1 cellular context compared by ENCODE assay signal in the genomic region with DNA sequence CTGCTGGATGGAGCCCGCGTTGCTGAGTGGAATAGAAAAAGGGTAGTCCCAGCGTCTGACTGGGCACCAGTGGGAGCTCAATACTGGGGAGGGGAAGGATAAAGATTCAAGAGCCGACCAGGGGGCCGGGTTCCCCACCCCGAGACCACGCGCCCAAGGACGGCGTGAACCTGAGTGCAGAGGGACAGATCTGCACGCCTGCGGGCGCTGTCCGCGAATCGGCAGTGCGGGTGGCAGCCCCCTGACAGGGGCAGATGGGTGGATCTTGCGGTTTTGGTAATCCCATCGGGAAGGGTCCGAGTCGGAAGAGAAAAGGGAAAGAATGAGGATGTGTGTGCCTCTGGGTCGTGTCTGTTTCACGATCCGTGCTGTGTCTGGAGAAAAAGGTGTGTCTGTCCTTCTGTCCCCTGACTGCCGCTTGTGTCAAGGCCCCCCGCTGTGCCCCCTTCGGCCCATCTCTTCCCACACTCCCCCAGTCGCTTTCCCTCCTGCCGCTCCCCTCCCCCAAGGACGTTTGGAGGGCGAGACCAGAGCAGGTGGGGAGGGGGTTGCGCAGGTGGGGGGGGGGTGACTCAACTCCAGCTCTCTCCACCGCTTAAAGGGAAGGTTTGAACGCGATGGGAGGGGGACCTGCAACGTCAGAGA.
TF ChIP-seq lines count a peak whose summit lies in the region.

No MANE protein-coding gene starts in this region.

TF ChIP-seq in SK-N-SH, 30 proteins besides CTCF, POLR2A, EP300 and RAD21 (continued from another document):
- peak; percentile 84 for TF ChIP-seq REST (IDR thresholded peaks at IDR 0.05; ENCODE audit: low read depth, low read length)
- TF ChIP-seq PBX3 (IDR thresholded peaks at IDR 0.05), result peak; percentile 13; the same call in 1 of the 2 replicates
- TF ChIP-seq ZBTB33 (IDR thresholded peaks at IDR 0.05; ENCODE audit: borderline replicate concordance, low read depth), result no peak
- TF ChIP-seq FOXJ3 (CRISPR knock-in tag; IDR thresholded peaks at IDR 0.05), result 0 out of 2 replicates have a peak, but pooled peaks have one; percentile 33
- no peak for TF ChIP-seq USF2 (IDR thresholded peaks at IDR 0.05; ENCODE audit: borderline replicate concordance, low read depth, low read length)
